Comparison of ENCODE assay signal across 16 cellular contexts in the genomic region with DNA sequence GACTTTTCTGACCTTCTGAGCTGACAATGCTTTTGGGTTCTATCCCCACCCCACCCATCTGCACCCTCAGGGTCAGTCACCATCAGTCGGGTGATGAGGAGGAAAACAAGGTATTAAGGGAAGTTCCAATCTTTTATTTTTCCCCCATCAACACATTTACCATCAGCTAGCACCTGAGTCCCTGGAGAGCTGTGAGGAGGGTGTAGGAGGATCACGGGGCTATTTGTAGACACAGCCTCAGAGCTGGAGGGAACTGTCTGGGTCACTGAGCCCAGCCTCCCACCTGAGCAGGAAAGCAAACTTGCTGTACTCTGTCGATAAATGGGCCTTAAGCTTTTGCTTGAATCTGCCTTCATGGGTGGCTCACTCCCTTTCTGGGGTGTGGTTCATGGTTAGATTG. TPM values are rescaled to one million over a fixed set of nuclear protein-coding genes. Genes with fewer than 3 reads are reported as not detected.
DNase-seq lines count a peak whose midpoint lies in the region; ATAC-seq and TF ChIP-seq lines count a peak whose summit lies in the region.
"Had no signal": no experiment of that assay in that cellular context is flagged by ENCODE, and none has a peak within 500 bp of the region (broad histone marks: within the 10 kb centered on the region; RNA-seq: fewer than 3 reads in every experiment).

No MANE protein-coding gene starts in this region.

- H4K20me1 ChIP-seq in H9 (ENCODE audit: control insufficient read depth, insufficient read depth, insufficient read length) (no peaks in the 10 kb centered on the region), neural progenitor cell (ENCODE audit: low read depth) (no peaks in the 10 kb centered on the region)

- H3K4me3 ChIP-seq in neural progenitor cell = no peak overlapping the region
- H3K4me3 ChIP-seq in colonic mucosa = no peak overlapping the region

- H3K9me3 Mint-ChIP-seq in H9 (no peaks in the 10 kb centered on the region), activated B cell treated with CpG ODN at 0.5 μM for 24 hours (peaks cover 3% of the 10 kb centered on the region), neural progenitor cell (no peaks in the 10 kb centered on the region)

- peaks cover 27% of the 10 kb centered on the region for H3F3A ChIP-seq in neural progenitor cell (ENCODE audit: low read depth)

- no peaks in the 10 kb centered on the region for H3K23me2 ChIP-seq in H9 (ENCODE audit: insufficient read length, low read depth, low read length, poor library complexity, severe bottlenecking)

- no peak overlapping the region for H3K27ac ChIP-seq in H9 (ENCODE audit: insufficient read length, low read depth, low read length)
- H3K27ac ChIP-seq in neural progenitor cell = no peak overlapping the region
- no peak overlapping the region for H3K27ac ChIP-seq in colonic mucosa

- H2BK5ac ChIP-seq in H9 (ENCODE audit: insufficient read length, low read length) = no peak overlapping the region

- no peak overlapping the region for H2BK120ac ChIP-seq in H9 (ENCODE audit: low read depth, low read length, poor library complexity, severe bottlenecking)

- no peak overlapping the region for H2BK15ac ChIP-seq in H9 (ENCODE audit: low read depth, low read length)

- H3K9ac ChIP-seq in H9 (ENCODE audit: extremely low read depth, insufficient read length, low read length) (no peak overlapping the region), neural progenitor cell (no peak overlapping the region), colonic mucosa (ENCODE audit: low read depth in 2 of 2, low read length in 2 of 2) (no peak overlapping the region)

- CTCF ChIA-PET in GM10248 (lab: Yijun Ruan, JAX) = interaction anchor here (1.0 to 1.3 kb wide), 3 partner anchors 10 to 176 kb away, joined by 3 read pairs; no protein-coding TSS in a partner anchor
- CTCF ChIA-PET in activated B cell treated with CpG ODN at 0.5 μM for 24 hours (lab: Charles Lee) = no interaction called here

- no peaks in the 10 kb centered on the region for H3K36me3 ChIP-seq in neural progenitor cell
- H3K36me3 ChIP-seq in colonic mucosa = no peaks in the 10 kb centered on the region

- no peak overlapping the region for H2AK5ac ChIP-seq in H9 (ENCODE audit: insufficient read length, low read length)

- H3K18ac ChIP-seq in H9 (ENCODE audit: insufficient read length, low read depth, low read length) = no peak overlapping the region

- H3K23ac ChIP-seq in H9 (ENCODE audit: insufficient read length, low read depth, low read length) = no peak overlapping the region

- no peak for TF ChIP-seq CTCF in GM10248 (IDR thresholded peaks at IDR 0.05; ENCODE audit: control extremely low read depth, extremely low read depth, low read depth, missing control alignments)
- no peak for TF ChIP-seq CTCF in H9 (conservative IDR thresholded peaks at IDR 0.05)
- no peak for TF ChIP-seq CTCF in activated B cell treated with CpG ODN at 0.5 μM for 24 hours (IDR thresholded peaks at IDR 0.05)
- no peak for TF ChIP-seq CTCF in neural progenitor cell (IDR thresholded peaks at IDR 0.05)
- no peak for TF ChIP-seq CTCF in colonic mucosa (IDR thresholded peaks at IDR 0.05)

- H3K56ac ChIP-seq in H9 (ENCODE audit: insufficient read length, low read depth, low read length) = no peak overlapping the region

- H3K4me2 ChIP-seq in H9 (ENCODE audit: insufficient read depth, insufficient read length, low read length) = no peak overlapping the region
- H3K4me2 ChIP-seq in neural progenitor cell = no peak overlapping the region

- no peak overlapping the region for H3K14ac ChIP-seq in H9 (ENCODE audit: insufficient read depth, low read length)

- no peak overlapping the region for H3K4ac ChIP-seq in H9 (ENCODE audit: low read depth, low read length)

- H3K4me1 Mint-ChIP-seq in H9 (peaks cover 39 to 40% of the 10 kb centered on the region in 2 experiments), activated B cell treated with CpG ODN at 0.5 μM for 24 hours (peaks cover 41% of the 10 kb centered on the region), neural progenitor cell (peaks cover 47% of the 10 kb centered on the region)

- H2BK20ac ChIP-seq in H9 (ENCODE audit: low read depth, low read length, poor library complexity, severe bottlenecking) = no peak overlapping the region

- H3K27me3 ChIP-seq in H9 (ENCODE audit: insufficient read depth, low read length) (no peaks in the 10 kb centered on the region), neural progenitor cell (no peaks in the 10 kb centered on the region), colonic mucosa (no peaks in the 10 kb centered on the region)

- 0 out of 2 replicates have a peak, but pooled peaks cover 1% of the 10 kb centered on the region for H3K79me2 ChIP-seq in H9 (ENCODE audit: insufficient read depth, low read length)
- no peaks in the 10 kb centered on the region for H3K79me2 ChIP-seq in neural progenitor cell (ENCODE audit: low read depth)

- no peak overlapping the region for H4K8ac ChIP-seq in H9 (replicated peaks; ENCODE audit: insufficient read length, low read depth, low read length)

- WGBS in H9 (ENCODE audit: extremely low coverage, insufficient read length, low lambda C conversion rate) = no CpG with 5 or more reads among the region's 3 CpGs

- H4K5ac ChIP-seq in H9 (ENCODE audit: insufficient read length, low read depth, low read length) = no peak overlapping the region

- no peak overlapping the region for H2AFZ ChIP-seq in H9 (ENCODE audit: low read length)
- no peak overlapping the region for H2AFZ ChIP-seq in neural progenitor cell (replicated peaks)

- intact Hi-C loops in activated B cell treated with CpG ODN at 0.5 μM for 24 hours (cut with micrococcal nuclease) = no loop called here
- intact Hi-C loops in colonic mucosa (cut with DNase I) = no loop called here

- no peak overlapping the region for H4K91ac ChIP-seq in H9 (ENCODE audit: insufficient read length, low read depth, low read length)

- H3T11ph ChIP-seq in H9 (ENCODE audit: low read length) = no peak overlapping the region

- POLR2A ChIA-PET in GM10248 (lab: Yijun Ruan, JAX) (interaction anchor here (1.1 kb wide), 1 partner anchor 24 kb away, joined by 3 read pairs; the partner anchor contains the start of gene ZFAND6), activated B cell treated with CpG ODN at 0.5 μM for 24 hours (lab: Charles Lee) (interaction anchor here (1.4 kb wide), 1 partner anchor 17 kb away, joined by 4 read pairs; no protein-coding TSS in a partner anchor)

- H3K27ac Mint-ChIP-seq in H9 = peak overlapping the region in 2 of 3 experiments; percentile 42 to 98; a peak in 3 of 7 replicates
- H3K27ac Mint-ChIP-seq in activated B cell treated with CpG ODN at 0.5 μM for 24 hours = no peak overlapping the region
- peak overlapping the region; percentile 86 for H3K27ac Mint-ChIP-seq in neural progenitor cell

- peaks cover 0 to 4% (median 0%) of the 10 kb centered on the region in 3 experiments; a peak in 1 of 7 replicates for H3K36me3 Mint-ChIP-seq in H9 (ENCODE audit: insufficient read depth in 1 of 3, low read depth in 3 of 3)
- H3K36me3 Mint-ChIP-seq in activated B cell treated with CpG ODN at 0.5 μM for 24 hours (ENCODE audit: low read depth) = no peaks in the 10 kb centered on the region
- no peaks in the 10 kb centered on the region for H3K36me3 Mint-ChIP-seq in neural progenitor cell

- no peaks in the 10 kb centered on the region for H3K27me3 Mint-ChIP-seq in H9 (ENCODE audit: low read depth)
- H3K27me3 Mint-ChIP-seq in activated B cell treated with CpG ODN at 0.5 μM for 24 hours = no peaks in the 10 kb centered on the region
- H3K27me3 Mint-ChIP-seq in neural progenitor cell (ENCODE audit: insufficient read depth, low read depth) = peaks cover 5% of the 10 kb centered on the region

- H3K79me1 ChIP-seq in H9 (ENCODE audit: insufficient read depth, low read depth, low read length, poor library complexity, severe bottlenecking) = no peaks in the 10 kb centered on the region

- H3K4me1 ChIP-seq in H9 (ENCODE audit: insufficient read depth, low read length) (peaks cover 5% of the 10 kb centered on the region; the same call in 1 of the 2 replicates), neural progenitor cell (peaks cover 33% of the 10 kb centered on the region), colonic mucosa (no peaks in the 10 kb centered on the region)

- no peaks in the 10 kb centered on the region for H3K9me3 ChIP-seq in H9 (ENCODE audit: control insufficient read depth, low read depth, low read length)
- no peaks in the 10 kb centered on the region for H3K9me3 ChIP-seq in neural progenitor cell (ENCODE audit: low read depth)
- no peaks in the 10 kb centered on the region for H3K9me3 ChIP-seq in colonic mucosa

- H3K4me3 Mint-ChIP-seq in H9 = no peak overlapping the region
- H3K4me3 Mint-ChIP-seq in activated B cell treated with CpG ODN at 0.5 μM for 24 hours = no peak overlapping the region
- H3K4me3 Mint-ChIP-seq in neural progenitor cell = no peak overlapping the region

- peak; percentile 30 for ATAC-seq in activated B cell treated with CpG ODN at 0.5 μM for 24 hours (ENCODE audit: low read depth)
- ATAC-seq in GM18858 (IDR thresholded peaks at IDR 0.05; ENCODE audit: unreplicated experiment) = no peak
- ATAC-seq: SK-N-SH treated with all-trans-retinoic acid at 6 μM for 48 hours had no signal

- H2BK12ac ChIP-seq in H9 (ENCODE audit: insufficient read length, low read depth, low read length) = no peak overlapping the region

- DNase-seq in GM10248 (ENCODE audit: extremely low spot score) (peak; percentile 51), H9 (no peak), activated B cell treated with CpG ODN at 0.5 μM for 24 hours (no peak), neural progenitor cell (ENCODE audit: low spot score) (no peak), NCI-H510A treated with DMSO at 0.1 percent for 48 hours (lab: John Stamatoyannopoulos, UW) (no peak), colonic mucosa (no peak), DMS114 treated with DMSO at 0.1 percent for 48 hours (lab: John Stamatoyannopoulos, UW; ENCODE audit: unreplicated experiment) (no peak)
- DNase-seq: DMS 273 treated with DMSO at 0.1 percent for 48 hours, H7, NCI-H146, NCI-H2107, NCI-H345, NCI-H748 treated with DMSO at 0.1 percent for 48 hours, Right ventricle myocardium superior had no signal

RNA-seq across cellular contexts. Expression of gene ZFAND6, which starts 24.8 kb away (rescaled TPM):
- total RNA-seq in H9 (2021) (89.7 and 91.3 TPM in 2 replicates), activated B cell treated with CpG ODN at 0.5 μM for 24 hours (95.5 and 101 TPM in 2 replicates), neural progenitor cell (ENCODE audit: low replicate concordance) (221 and 329 TPM in 2 replicates), colonic mucosa (10 to 100 TPM; 56.0 to 82.4 TPM)
